In the genomic region with DNA sequence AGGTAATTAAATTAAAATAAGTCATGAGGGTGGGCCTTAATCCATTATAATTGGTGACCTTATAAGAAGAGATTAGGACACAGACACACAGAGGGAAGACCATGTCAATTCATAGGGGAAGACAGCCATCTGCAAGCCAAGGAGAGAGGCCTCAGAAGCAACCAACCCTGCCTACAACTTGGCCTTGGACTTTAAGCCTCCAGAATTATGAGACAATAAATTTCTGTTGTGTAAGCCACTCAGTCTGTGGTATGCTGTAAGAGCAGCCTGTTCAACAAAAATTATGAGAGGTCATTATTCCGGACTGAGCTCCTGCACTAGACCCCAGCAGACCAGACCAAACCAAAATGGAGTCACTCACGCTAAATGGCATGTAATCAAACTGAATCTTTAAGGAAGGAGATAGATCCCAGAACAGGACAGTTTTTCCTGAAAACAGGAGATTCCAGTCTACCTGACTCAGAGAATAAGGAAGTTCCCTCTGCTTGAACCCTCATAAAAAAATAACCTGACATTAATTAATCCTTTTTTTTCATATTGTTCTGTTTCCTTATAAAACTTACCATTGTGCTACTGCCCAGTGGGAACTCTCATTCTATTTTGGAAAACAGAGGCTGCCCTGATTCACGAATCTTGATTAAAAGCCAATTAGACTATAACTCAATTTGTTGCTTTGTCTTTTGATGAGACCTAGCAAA, we compare ENCODE assay signal across 22 cellular contexts.
DNase-seq lines count a peak whose midpoint lies in the region; ATAC-seq, FAIRE-seq and TF ChIP-seq lines count a peak whose summit lies in the region.
"Had no signal": no experiment of that assay in that cellular context is flagged by ENCODE, and none has a peak within 500 bp of the region (broad histone marks: within the 10 kb centered on the region; RNA-seq: fewer than 3 reads in every experiment).

No MANE protein-coding gene starts in this region.

- WGBS in A549 (ENCODE audit: missing lambda C conversion rate): 64% methylated on average over 3 of the region's 3 CpGs

- H3K27ac ChIP-seq in A549: no peak overlapping the region
- peak overlapping the region; percentile 37 for H3K27ac ChIP-seq in colonic mucosa
- H3K27ac ChIP-seq: BLaER1 had no signal

- TF ChIP-seq CTCF in A549 (IDR thresholded peaks at IDR 0.05) (no peak), NB4 (IDR thresholded peaks at IDR 0.05; ENCODE audit: low read depth, low read length) (no peak), colonic mucosa (IDR thresholded peaks at IDR 0.05) (no peak)

- no peak overlapping the region for H3K4me3 ChIP-seq in A549
- H3K4me3 ChIP-seq in NB4 (ENCODE audit: low read depth, low read length): no peak overlapping the region
- H3K4me3 ChIP-seq in colonic mucosa: no peak overlapping the region
- H3K4me3 ChIP-seq: BLaER1 had no signal

- no peaks in the 10 kb centered on the region for H3K9me3 ChIP-seq in A549
- H3K9me3 ChIP-seq in colonic mucosa: no peaks in the 10 kb centered on the region
- H3K9me3 ChIP-seq: BLaER1 had no signal

- H3K27me3 ChIP-seq in colonic mucosa: no peaks in the 10 kb centered on the region
- H3K27me3 ChIP-seq: BLaER1 had no signal

- CTCF ChIA-PET in A549 (lab: Yijun Ruan, JAX): interaction anchor here (1.7 to 6.6 kb wide), 2 partner anchors 7 to 227 kb away, joined by 3 to 31 read pairs; no protein-coding TSS in a partner anchor

- DNase-seq in A549 (ENCODE audit: low read depth in 1 of 2, low spot score in 1 of 2) (no peak), NB4 (ENCODE audit: low read depth) (peak; percentile 36), colonic mucosa (peak; percentile 52), left colon (peak in 1 of 2 donors; percentile 28), SHP77 (lab: John Stamatoyannopoulos, UW) (no peak), retina (no peak), iPS-NIHi7 (ENCODE audit: extremely low spot score) (no peak), foreskin melanocyte (no peak)
- DNase-seq: CD4-positive, alpha-beta memory T cell; GF-D8; H7; HFFc6; IMR-90; Karpas-422; NCI-H1105 treated with DMSO at 0.1 percent for 48 hours; NCI-H1694 treated with DMSO at 0.1 percent for 48 hours; NCI-H226; NCI-H526; NK-92 treated with Interleukin-12 subunit alpha and Interleukin-12 subunit beta, amount 100 ng/mL, for 24 hours; SHP77 treated with DMSO at 0.1 percent for 48 hours had no signal

- intact Hi-C loops in colonic mucosa (cut with DNase I): loop anchor here (10.0 kb wide), 1 partner anchor 142 kb away; no protein-coding TSS in a partner anchor
- intact Hi-C loops in left colon (cut with DNase I, micrococcal nuclease): no loop called here

- FAIRE-seq in A549 (lab: Jason Lieb, UNC): no peak
- FAIRE-seq: A204.1 had no signal

- POLR2A ChIA-PET in A549 (lab: Yijun Ruan, JAX): interaction anchor here (0.6 kb wide), 1 partner anchor 1061 kb away, joined by 4 read pairs; no protein-coding TSS in a partner anchor

- TF ChIP-seq RAD21 in A549 (conservative IDR thresholded peaks at IDR 0.05 in 1 of 2, IDR thresholded peaks at IDR 0.05 in 1 of 2): no peak

- no peak for TF ChIP-seq EP300 in A549 (IDR thresholded peaks at IDR 0.05)

- ATAC-seq in A549 (no peak), left colon (peak; percentile 97)

- no peak overlapping the region for H3K9ac ChIP-seq in colonic mucosa (ENCODE audit: low read depth in 2 of 2, low read length in 2 of 2)
- H3K9ac ChIP-seq: BLaER1 had no signal

- H3K4me2 ChIP-seq in A549: no peak overlapping the region
- H3K4me2 ChIP-seq: BLaER1 had no signal

- TF ChIP-seq POLR2A in A549 (IDR thresholded peaks at IDR 0.05; ENCODE audit: low read length): no peak
- TF ChIP-seq POLR2A in NB4 (IDR thresholded peaks at IDR 0.05; ENCODE audit: extremely low read depth, insufficient read length): no peak

- H3K4me1 ChIP-seq in A549 (0 out of 3 replicates have a peak, but pooled peaks cover 4% of the 10 kb centered on the region), colonic mucosa (no peaks in the 10 kb centered on the region)
- H3K4me1 ChIP-seq: BLaER1 had no signal

- H3K36me3 ChIP-seq in colonic mucosa: no peaks in the 10 kb centered on the region
- H3K36me3 ChIP-seq: BLaER1 had no signal

TF ChIP-seq in A549, 52 proteins besides CTCF, POLR2A, EP300 and RAD21 (continues in another document):
- TF ChIP-seq POLR2AphosphoS2 (conservative IDR thresholded peaks at IDR 0.05; ENCODE audit: low read length): no peak
- no peak for TF ChIP-seq RFX5 (IDR thresholded peaks at IDR 0.05)
- peak; percentile 82; the same call in 1 of the 2 replicates for TF ChIP-seq ZSCAN20 (CRISPR knock-in tag; IDR thresholded peaks at IDR 0.05)
- TF ChIP-seq HOXB13 (CRISPR knock-in tag; IDR thresholded peaks at IDR 0.05; ENCODE audit: low read depth): peak; percentile 31; the same call in 1 of the 2 replicates
- TF ChIP-seq ZNF302 (CRISPR knock-in tag; IDR thresholded peaks at IDR 0.05): peak; percentile 70; the same call in 1 of the 2 replicates
- no peak for TF ChIP-seq BHLHE40 (IDR thresholded peaks at IDR 0.05; ENCODE audit: low read depth, low read length)
- TF ChIP-seq TP53 (CRISPR knock-in tag; IDR thresholded peaks at IDR 0.05): no peak
- TF ChIP-seq KDM1A (IDR thresholded peaks at IDR 0.05; ENCODE audit: low read depth): no peak
- TF ChIP-seq, protein P1, sequence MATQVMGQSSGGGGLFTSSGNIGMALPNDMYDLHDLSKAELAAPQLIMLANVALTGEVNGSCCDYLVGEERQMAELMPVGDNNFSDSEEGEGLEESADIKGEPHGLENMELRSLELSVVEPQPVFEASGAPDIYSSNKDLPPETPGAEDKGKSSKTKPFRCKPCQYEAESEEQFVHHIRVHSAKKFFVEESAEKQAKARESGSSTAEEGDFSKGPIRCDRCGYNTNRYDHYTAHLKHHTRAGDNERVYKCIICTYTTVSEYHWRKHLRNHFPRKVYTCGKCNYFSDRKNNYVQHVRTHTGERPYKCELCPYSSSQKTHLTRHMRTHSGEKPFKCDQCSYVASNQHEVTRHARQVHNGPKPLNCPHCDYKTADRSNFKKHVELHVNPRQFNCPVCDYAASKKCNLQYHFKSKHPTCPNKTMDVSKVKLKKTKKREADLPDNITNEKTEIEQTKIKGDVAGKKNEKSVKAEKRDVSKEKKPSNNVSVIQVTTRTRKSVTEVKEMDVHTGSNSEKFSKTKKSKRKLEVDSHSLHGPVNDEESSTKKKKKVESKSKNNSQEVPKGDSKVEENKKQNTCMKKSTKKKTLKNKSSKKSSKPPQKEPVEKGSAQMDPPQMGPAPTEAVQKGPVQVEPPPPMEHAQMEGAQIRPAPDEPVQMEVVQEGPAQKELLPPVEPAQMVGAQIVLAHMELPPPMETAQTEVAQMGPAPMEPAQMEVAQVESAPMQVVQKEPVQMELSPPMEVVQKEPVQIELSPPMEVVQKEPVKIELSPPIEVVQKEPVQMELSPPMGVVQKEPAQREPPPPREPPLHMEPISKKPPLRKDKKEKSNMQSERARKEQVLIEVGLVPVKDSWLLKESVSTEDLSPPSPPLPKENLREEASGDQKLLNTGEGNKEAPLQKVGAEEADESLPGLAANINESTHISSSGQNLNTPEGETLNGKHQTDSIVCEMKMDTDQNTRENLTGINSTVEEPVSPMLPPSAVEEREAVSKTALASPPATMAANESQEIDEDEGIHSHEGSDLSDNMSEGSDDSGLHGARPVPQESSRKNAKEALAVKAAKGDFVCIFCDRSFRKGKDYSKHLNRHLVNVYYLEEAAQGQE (IDR thresholded peaks at IDR 0.05): no peak
- no peak for TF ChIP-seq ZFP36 (IDR thresholded peaks at IDR 0.05; ENCODE audit: borderline replicate concordance, partially characterized antibody)
- TF ChIP-seq SMC3 (IDR thresholded peaks at IDR 0.05): no peak
- no peak for TF ChIP-seq RCOR1 (IDR thresholded peaks at IDR 0.05; ENCODE audit: low read depth, low read length)
- TF ChIP-seq, protein P2, sequence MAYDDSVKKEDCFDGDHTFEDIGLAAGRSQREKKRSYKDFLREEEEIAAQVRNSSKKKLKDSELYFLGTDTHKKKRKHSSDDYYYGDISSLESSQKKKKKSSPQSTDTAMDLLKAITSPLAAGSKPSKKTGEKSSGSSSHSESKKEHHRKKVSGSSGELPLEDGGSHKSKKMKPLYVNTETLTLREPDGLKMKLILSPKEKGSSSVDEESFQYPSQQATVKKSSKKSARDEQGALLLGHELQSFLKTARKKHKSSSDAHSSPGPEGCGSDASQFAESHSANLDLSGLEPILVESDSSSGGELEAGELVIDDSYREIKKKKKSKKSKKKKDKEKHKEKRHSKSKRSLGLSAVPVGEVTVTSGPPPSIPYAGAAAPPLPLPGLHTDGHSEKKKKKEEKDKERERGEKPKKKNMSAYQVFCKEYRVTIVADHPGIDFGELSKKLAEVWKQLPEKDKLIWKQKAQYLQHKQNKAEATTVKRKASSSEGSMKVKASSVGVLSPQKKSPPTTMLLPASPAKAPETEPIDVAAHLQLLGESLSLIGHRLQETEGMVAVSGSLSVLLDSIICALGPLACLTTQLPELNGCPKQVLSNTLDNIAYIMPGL (CRISPR knock-in tag; IDR thresholded peaks at IDR 0.05; ENCODE audit: borderline replicate concordance): no peak
- no peak for TF ChIP-seq TFCP2L1 (CRISPR knock-in tag; IDR thresholded peaks at IDR 0.05)
- TF ChIP-seq EHF (CRISPR knock-in tag; IDR thresholded peaks at IDR 0.05): peak; percentile 67; the same call in 1 of the 2 replicates
- TF ChIP-seq JUNB (IDR thresholded peaks at IDR 0.05): no peak
- TF ChIP-seq, protein P3, sequence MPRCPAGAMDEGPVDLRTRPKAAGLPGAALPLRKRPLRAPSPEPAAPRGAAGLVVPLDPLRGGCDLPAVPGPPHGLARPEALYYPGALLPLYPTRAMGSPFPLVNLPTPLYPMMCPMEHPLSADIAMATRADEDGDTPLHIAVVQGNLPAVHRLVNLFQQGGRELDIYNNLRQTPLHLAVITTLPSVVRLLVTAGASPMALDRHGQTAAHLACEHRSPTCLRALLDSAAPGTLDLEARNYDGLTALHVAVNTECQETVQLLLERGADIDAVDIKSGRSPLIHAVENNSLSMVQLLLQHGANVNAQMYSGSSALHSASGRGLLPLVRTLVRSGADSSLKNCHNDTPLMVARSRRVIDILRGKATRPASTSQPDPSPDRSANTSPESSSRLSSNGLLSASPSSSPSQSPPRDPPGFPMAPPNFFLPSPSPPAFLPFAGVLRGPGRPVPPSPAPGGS (IDR thresholded peaks at IDR 0.05): no peak
- TF ChIP-seq EHMT2 (IDR thresholded peaks at IDR 0.05; ENCODE audit: low read depth): no peak
- TF ChIP-seq GATA3 (IDR thresholded peaks at IDR 0.05; ENCODE audit: borderline replicate concordance): no peak
- TF ChIP-seq MAZ (IDR thresholded peaks at IDR 0.05; ENCODE audit: borderline replicate concordance, low read depth, low read length): no peak
- no peak for TF ChIP-seq RARB (CRISPR knock-in tag; IDR thresholded peaks at IDR 0.05)
- no peak for TF ChIP-seq FOSL2 (IDR thresholded peaks at IDR 0.05)
- TF ChIP-seq FOSL2 (CRISPR knock-in tag; IDR thresholded peaks at IDR 0.05): no peak
- TF ChIP-seq HOXB5 (CRISPR knock-in tag; IDR thresholded peaks at IDR 0.05): peak; percentile 69; the same call in 1 of the 2 replicates
- no peak for TF ChIP-seq FOSB (CRISPR knock-in tag; IDR thresholded peaks at IDR 0.05)
- no peak for TF ChIP-seq CEBPB (IDR thresholded peaks at IDR 0.05)
- no peak for TF ChIP-seq PHF8 (IDR thresholded peaks at IDR 0.05; ENCODE audit: borderline replicate concordance, low read depth)

Comparison
In these comparisons a context has a peak if more than half of its experiments do, and no peak if none do; other contexts are left out.
1. DNase-seq: peak in NB4 (single experiment) and colonic mucosa (single experiment); none in A549 (0 of 2), SHP77 (0 of 2), retina (single experiment), iPS-NIHi7 (single experiment) and foreskin melanocyte (single experiment).